Comparison of ENCODE assay signal across 7 cellular contexts in genomic region chrX:90178976-90179375, GRCh38.
DNase-seq lines count a peak whose midpoint lies in the region; ATAC-seq, FAIRE-seq and TF ChIP-seq lines count a peak whose summit lies in the region.
"Not testable (repeated sequence)": the region's sequence is repeated elsewhere in the genome, so short reads cannot be mapped to it uniquely, and the experiment has no call there.

No MANE protein-coding gene starts in this region.

- not testable (repeated sequence) for H3K27ac ChIP-seq in H1 (ENCODE audit: low read depth, low read length)

- H3K4me3 Mint-ChIP-seq in WTC11 = not testable (repeated sequence)

- H3K4me1 ChIP-seq in H1 (replicated peaks in 1 of 4; ENCODE audit: control insufficient read depth in 3 of 4, insufficient read depth in 4 of 4, low read length in 3 of 4) = not testable (repeated sequence)

- not testable (repeated sequence) for H3K27ac Mint-ChIP-seq in WTC11

- POLR2A ChIA-PET in WTC11 (lab: Charles Lee); H1 (lab: Charles Lee; ENCODE audit: partially characterized antibody): not testable (repeated sequence)

- not testable (repeated sequence) for H3K23me2 ChIP-seq in H1 (ENCODE audit: low read depth, low read length)

- not testable (repeated sequence) for H2BK15ac ChIP-seq in H1 (ENCODE audit: low read length)

- TF ChIP-seq CTCF in WTC11 (IDR thresholded peaks at IDR 0.05); H1 (IDR thresholded peaks at IDR 0.05; ENCODE audit: control extremely low read depth in 1 of 3, insufficient read depth in 1 of 3, low read depth in 1 of 3, low read length in 3 of 3): not testable (repeated sequence)

- not testable (repeated sequence) for H3K36me3 ChIP-seq in H1 (ENCODE audit: control insufficient read depth in 2 of 4, insufficient read depth in 4 of 4, low read length in 3 of 4)

- H3K79me2 ChIP-seq in H1 (ENCODE audit: control insufficient read depth in 1 of 2, insufficient read depth in 2 of 2, low read length in 2 of 2) = not testable (repeated sequence)

- not testable (repeated sequence) for H2AK5ac ChIP-seq in H1 (ENCODE audit: low read depth, low read length)

- H2BK20ac ChIP-seq in H1 (ENCODE audit: low read length) = not testable (repeated sequence)

- H3K4me3 ChIP-seq in H1 (ENCODE audit: extremely low read depth in 1 of 4, insufficient read depth in 2 of 4, low read depth in 3 of 4, low read length in 4 of 4) = not testable (repeated sequence)

- CTCF ChIA-PET in WTC11 (lab: Charles Lee); H1 (lab: Charles Lee; ENCODE audit: partially characterized antibody): not testable (repeated sequence)

- H3K36me3 Mint-ChIP-seq in WTC11 = not testable (repeated sequence)

- H3K9ac ChIP-seq in H1 (replicated peaks in 1 of 4; ENCODE audit: extremely low read depth in 1 of 4, low read depth in 3 of 4, low read length in 3 of 4) = not testable (repeated sequence)

- not testable (repeated sequence) for TF ChIP-seq POLR2A in H1 (IDR thresholded peaks at IDR 0.05; ENCODE audit: control extremely low read depth in 1 of 2, low read depth in 2 of 2, low read length in 2 of 2)

- not testable (repeated sequence) for H3K56ac ChIP-seq in H1 (replicated peaks; ENCODE audit: insufficient read length, low read depth, low read length)

- 54% methylated on average over 6 of the region's 8 CpGs; no CpG with 5 or more reads in 1 of the 2 experiments for WGBS in H1 (ENCODE audit: extremely low coverage in 1 of 2, insufficient coverage in 1 of 2, insufficient read length in 1 of 2, insufficient replicate concordance in 2 of 2, low coverage in 1 of 2, low lambda C conversion rate in 2 of 2, missing lambda C conversion rate in 1 of 2), 2 experiments

- not testable (repeated sequence) for H3K4me1 Mint-ChIP-seq in WTC11

- not testable (repeated sequence) for H3K27me3 Mint-ChIP-seq in WTC11 (ENCODE audit: low read depth)

- not testable (repeated sequence) for H3K4ac ChIP-seq in H1 (replicated peaks; ENCODE audit: insufficient read length, low read depth, low read length)

- not testable (repeated sequence) for H3K4me2 ChIP-seq in H1 (ENCODE audit: insufficient read depth in 1 of 2, low read depth in 2 of 2, low read length in 2 of 2)

- not testable (repeated sequence) for H3K18ac ChIP-seq in H1 (ENCODE audit: extremely low read depth, low read length)

- not testable (repeated sequence) for H4K20me1 ChIP-seq in H1 (replicated peaks in 1 of 2; ENCODE audit: control insufficient read depth in 1 of 2, insufficient read depth in 2 of 2, low read length in 2 of 2)

- H3K27me3 ChIP-seq in H1 (replicated peaks in 1 of 4; ENCODE audit: control insufficient read depth in 3 of 4, extremely low read depth in 1 of 4, insufficient read depth in 3 of 4, low read length in 3 of 4) = not testable (repeated sequence)

- ATAC-seq in WTC11 = peak; percentile 47; the same call in 1 of the 2 replicates

- not testable (repeated sequence) for H3K23ac ChIP-seq in H1 (ENCODE audit: insufficient read length)

- not testable (repeated sequence) for H4K8ac ChIP-seq in H1 (ENCODE audit: extremely low read depth, insufficient read depth, low read length)

- H2BK120ac ChIP-seq in H1 (replicated peaks; ENCODE audit: low read depth, low read length) = not testable (repeated sequence)

- not testable (repeated sequence) for H3K9me3 Mint-ChIP-seq in WTC11

- not testable (repeated sequence) for H3K79me1 ChIP-seq in H1 (ENCODE audit: low read depth, low read length)

- not testable (repeated sequence) for H2BK5ac ChIP-seq in H1 (ENCODE audit: low read depth, low read length)

- H2AFZ ChIP-seq in H1 (ENCODE audit: low read length) = not testable (repeated sequence)

- not testable (repeated sequence) for FAIRE-seq in H1 (lab: Jason Lieb, UNC)

- H3K9me3 ChIP-seq in H1 (ENCODE audit: insufficient read depth in 2 of 2, low read depth in 1 of 2, low read length in 1 of 2) = not testable (repeated sequence)

- TF ChIP-seq EP300 in H1 (IDR thresholded peaks at IDR 0.05; ENCODE audit: borderline replicate concordance in 1 of 2, low read depth in 2 of 2, low read length in 2 of 2) = not testable (repeated sequence)

- H4K91ac ChIP-seq in H1 (replicated peaks; ENCODE audit: insufficient read length, low read length) = not testable (repeated sequence)

- not testable (repeated sequence) for H4K5ac ChIP-seq in H1 (ENCODE audit: insufficient read length, low read depth, low read length)

- H2BK12ac ChIP-seq in H1 (ENCODE audit: low read depth, low read length) = not testable (repeated sequence)

- DNase-seq in DMS 273 (lab: John Stamatoyannopoulos, UW; ENCODE audit: unreplicated experiment) (peak; percentile 12), H4 (ENCODE audit: low spot score) (peak; percentile 2), NCI-H2171 (lab: John Stamatoyannopoulos, UW) (peak; percentile 0), NCI-H524 treated with DMSO at 0.1 percent for 48 hours (lab: John Stamatoyannopoulos, UW) (peak; percentile 46), WTC11 (ENCODE audit: low spot score) (peak; percentile 10), H1 (ENCODE audit: low read depth in 1 of 2, low spot score in 2 of 2) (peak in 1 of 2 experiments; percentile 40), iPS DF 19.7 (ENCODE audit: low read depth, low spot score) (peak; percentile 0)

- H3K14ac ChIP-seq in H1 (ENCODE audit: insufficient read length) = not testable (repeated sequence)

- not testable (repeated sequence) for TF ChIP-seq RAD21 in H1 (IDR thresholded peaks at IDR 0.05 in 1 of 2, conservative IDR thresholded peaks at IDR 0.05 in 1 of 2; ENCODE audit: low read depth in 2 of 2, low read length in 2 of 2)

TF ChIP-seq in H1, 55 proteins besides CTCF, POLR2A, EP300 and RAD21:
- TF ChIP-seq NANOG (IDR thresholded peaks at IDR 0.05; ENCODE audit: insufficient read depth, low read depth, low read length, poor library complexity, severe bottlenecking) = peak; percentile 46
